In genomic region chr13:44160549-44161278, GRCh38 we compare ENCODE assay signal across 15 cellular contexts.
DNase-seq lines count a peak whose midpoint lies in the region; ATAC-seq and TF ChIP-seq lines count a peak whose summit lies in the region.
"Had no signal": no experiment of that assay in that cellular context is flagged by ENCODE, and none has a peak within 500 bp of the region (broad histone marks: within the 10 kb centered on the region; RNA-seq: fewer than 3 reads in every experiment).

No MANE protein-coding gene starts in this region.

- H3K9me3 ChIP-seq in PC-9 (ENCODE audit: insufficient read depth, low read depth) (no peaks in the 10 kb centered on the region), thoracic aorta (no peaks in the 10 kb centered on the region)

- no peak overlapping the region for H2AFZ ChIP-seq in PC-9
- H2AFZ ChIP-seq: parathyroid adenoma had no signal

- no peaks in the 10 kb centered on the region for H3K36me3 ChIP-seq in PC-9 (ENCODE audit: low read depth)
- H3K36me3 ChIP-seq in thoracic aorta, result no peaks in the 10 kb centered on the region

- peak overlapping the region; percentile 87 for H3K27ac ChIP-seq in PC-9
- peak overlapping the region; percentile 85 to 88 for H3K27ac ChIP-seq in thoracic aorta
- H3K27ac ChIP-seq: parathyroid adenoma had no signal

- H3K9me2 ChIP-seq in PC-9 (ENCODE audit: insufficient read depth), result no peaks in the 10 kb centered on the region

- POLR2A ChIA-PET in PC-9 (lab: Charles Lee; ENCODE audit: unreplicated experiment), result no interaction called here

- CTCF ChIA-PET in PC-9 (lab: Charles Lee), result no interaction called here

- no peak overlapping the region for H3K4me2 ChIP-seq in PC-9

- peak; percentile 31 for ATAC-seq in thoracic aorta (ENCODE audit: insufficient number of reproducible peaks, low FRiP score, low read depth)
- no peak for ATAC-seq in HG03439 (IDR thresholded peaks at IDR 0.05; ENCODE audit: unreplicated experiment)
- ATAC-seq: activated T-cell treated with anti-CD3 and anti-CD28 coated beads, Interleukin-2, amount 50 U/mL, for 4 hours; GM12878 had no signal

- H3K4me3 ChIP-seq in PC-9 (no peak overlapping the region), epithelial cell of esophagus (ENCODE audit: low read length) (no peak overlapping the region), thoracic aorta (peak overlapping the region; percentile 5)
- H3K4me3 ChIP-seq: GM12878 had no signal

- H3K27me3 ChIP-seq in PC-9 (ENCODE audit: insufficient read depth, low read depth), result no peaks in the 10 kb centered on the region
- H3K27me3 ChIP-seq in thoracic aorta (replicated peaks; ENCODE audit: insufficient read depth), result no peaks in the 10 kb centered on the region

- H3K4me1 ChIP-seq in PC-9 (replicated peaks; ENCODE audit: insufficient read depth), result peaks cover 32% of the 10 kb centered on the region
- peaks cover 37 to 67% of the 10 kb centered on the region in 2 donors for H3K4me1 ChIP-seq in thoracic aorta (ENCODE audit: control insufficient read depth in 1 of 2, low read depth in 2 of 2)
- H3K4me1 ChIP-seq: parathyroid adenoma had no signal

- no peaks in the 10 kb centered on the region for H3K79me2 ChIP-seq in PC-9 (ENCODE audit: low read depth)
- H3K79me2 ChIP-seq: parathyroid adenoma had no signal

- intact Hi-C loops in PC-9 (cut with micrococcal nuclease; ENCODE audit: unreplicated experiment), result no loop called here

- no peaks in the 10 kb centered on the region for H4K20me1 ChIP-seq in PC-9 (ENCODE audit: insufficient read depth)

- no peak for DNase-seq in PC-9
- DNase-seq in epithelial cell of esophagus (ENCODE audit: low read depth), result peak; percentile 21
- peak; percentile 58 for DNase-seq in middle frontal gyrus (ENCODE audit: extremely low spot score, low spot score)
- no peak for DNase-seq in thoracic aorta (ENCODE audit: low spot score)
- no peak for DNase-seq in NCI-H1105 treated with DMSO at 0.1 percent for 48 hours (lab: John Stamatoyannopoulos, UW)
- DNase-seq in cerebellar nuclear complex (lab: John Stamatoyannopoulos, UW), result no peak
- DNase-seq: activated T-cell treated with anti-CD3 and anti-CD28 coated beads, Interleukin-2, amount 50 U/mL, for 4 hours; EL; Karpas-422; NCI-H2081; NCI-H82; SIG-M5 had no signal

- BruUV-seq in PC-9 (replicated peaks; lab: Mats Ljungman, UMichigan), result no TSS peak

- peaks cover 29% of the 10 kb centered on the region for H3F3A ChIP-seq in PC-9 (ENCODE audit: insufficient read depth, low read depth)

- TF ChIP-seq CTCF in PC-9 (conservative IDR thresholded peaks at IDR 0.05), result no peak
- TF ChIP-seq CTCF in epithelial cell of esophagus (IDR thresholded peaks at IDR 0.05; ENCODE audit: insufficient read depth, low read depth, low read length, missing control alignments), result no peak
- no peak for TF ChIP-seq CTCF in thoracic aorta (IDR thresholded peaks at IDR 0.05)

Comparison
In these comparisons a context has a peak if more than half of its experiments do, and no peak if none do; other contexts are left out.
1. DNase-seq: peak in epithelial cell of esophagus (single experiment) and middle frontal gyrus (single experiment); none in PC-9 (0 of 2), thoracic aorta (single experiment), NCI-H1105 treated with DMSO at 0.1 percent for 48 hours (single experiment) and cerebellar nuclear complex (0 of 2).